1 cellular context compared by ENCODE assay signal in genomic region chr19:12648088-12648487, GRCh38.
TF ChIP-seq lines count a peak whose summit lies in the region.

No MANE protein-coding gene starts in this region.

TF ChIP-seq in K562, 482 proteins besides CTCF, POLR2A, EP300 and RAD21 (continues in another document):
- TF ChIP-seq ZNF707 (CRISPR knock-in tag; conservative IDR thresholded peaks at IDR 0.05), result no peak
- no peak for TF ChIP-seq POU5F1 (IDR thresholded peaks at IDR 0.05; ENCODE audit: borderline replicate concordance, low read depth, low read length, partially characterized antibody)
- no peak for TF ChIP-seq RAD51 (IDR thresholded peaks at IDR 0.05; ENCODE audit: borderline replicate concordance, low read depth)
- TF ChIP-seq BRF2 (IDR thresholded peaks at IDR 0.05; ENCODE audit: borderline replicate concordance, insufficient read depth, insufficient read length), result no peak
- no peak for TF ChIP-seq MTA2 (IDR thresholded peaks at IDR 0.05; ENCODE audit: low read depth)
- no peak for TF ChIP-seq ZNF140 (CRISPR knock-in tag; IDR thresholded peaks at IDR 0.05)
- peak; percentile 55 for TF ChIP-seq CTCFL (IDR thresholded peaks at IDR 0.05; ENCODE audit: borderline replicate concordance, insufficient read depth, low read depth, low read length, poor library complexity, severe bottlenecking)
- TF ChIP-seq ZNF263 (CRISPR knock-in tag; IDR thresholded peaks at IDR 0.05; ENCODE audit: borderline replicate concordance), result no peak
- no peak for TF ChIP-seq ETV6 (IDR thresholded peaks at IDR 0.05; ENCODE audit: borderline replicate concordance in 1 of 2, low read depth in 2 of 2, low read length in 1 of 2)
- no peak for TF ChIP-seq ETV6 (CRISPR knock-in tag; IDR thresholded peaks at IDR 0.05; ENCODE audit: borderline replicate concordance)
- TF ChIP-seq ETS1 (conservative IDR thresholded peaks at IDR 0.05; ENCODE audit: control insufficient read depth, low read depth, low read length), result no peak
- TF ChIP-seq NR2F6 (CRISPR knock-in tag; IDR thresholded peaks at IDR 0.05), result no peak
- no peak for TF ChIP-seq ZNF274 (IDR thresholded peaks at IDR 0.05; ENCODE audit: borderline replicate concordance, low read depth, low read length)
- no peak for TF ChIP-seq ZFP1 (CRISPR knock-in tag; IDR thresholded peaks at IDR 0.05)
- TF ChIP-seq L3MBTL2 (IDR thresholded peaks at IDR 0.05), result peak; percentile 12; the same call in 1 of the 2 replicates
- TF ChIP-seq ARID3A (IDR thresholded peaks at IDR 0.05; ENCODE audit: borderline replicate concordance, low read depth, low read length), result no peak
- no peak for TF ChIP-seq MAX (CRISPR knock-in tag; IDR thresholded peaks at IDR 0.05)
- TF ChIP-seq ARID4B (CRISPR knock-in tag; IDR thresholded peaks at IDR 0.05), result no peak
- peak in 1 of 2 experiments; percentile 57 for TF ChIP-seq E2F6 (IDR thresholded peaks at IDR 0.05; ENCODE audit: borderline replicate concordance in 1 of 2, extremely low read depth in 1 of 2, insufficient read depth in 1 of 2, insufficient read length in 1 of 2, low read depth in 1 of 2, low read length in 1 of 2, poor library complexity in 1 of 2, severe bottlenecking in 1 of 2)
- TF ChIP-seq HMBOX1 (IDR thresholded peaks at IDR 0.05), result no peak
- no peak for TF ChIP-seq GTF2F1 (IDR thresholded peaks at IDR 0.05; ENCODE audit: low read depth, low read length)
- no peak for TF ChIP-seq POLR2AphosphoS2 (IDR thresholded peaks at IDR 0.05; ENCODE audit: low read length)
- no peak for TF ChIP-seq ZNF655 (CRISPR knock-in tag; IDR thresholded peaks at IDR 0.05)
- no peak for TF ChIP-seq ZNF592 (IDR thresholded peaks at IDR 0.05)
- no peak for TF ChIP-seq CREB3L1 (IDR thresholded peaks at IDR 0.05; ENCODE audit: borderline replicate concordance, low read depth)
- no peak for TF ChIP-seq ZNF431 (CRISPR knock-in tag; IDR thresholded peaks at IDR 0.05)
- TF ChIP-seq ZBTB7A (IDR thresholded peaks at IDR 0.05; ENCODE audit: borderline replicate concordance, control insufficient read depth, low read depth, low read length), result peak; percentile 42; the same call in 1 of the 2 replicates
- TF ChIP-seq GTF2A2 (tag; IDR thresholded peaks at IDR 0.05), result no peak
- TF ChIP-seq CC2D1A (IDR thresholded peaks at IDR 0.05), result no peak
- TF ChIP-seq SUPT5H (IDR thresholded peaks at IDR 0.05), result no peak
- no peak for TF ChIP-seq E2F5 (CRISPR knock-in tag; IDR thresholded peaks at IDR 0.05)
- TF ChIP-seq ZNF764 (CRISPR knock-in tag; IDR thresholded peaks at IDR 0.05; ENCODE audit: low read depth), result no peak
- peak; percentile 29 for TF ChIP-seq CCNT2 (IDR thresholded peaks at IDR 0.05; ENCODE audit: borderline replicate concordance, extremely low read depth, insufficient read length, low read depth, low read length)
- TF ChIP-seq CEBPG (CRISPR knock-in tag; IDR thresholded peaks at IDR 0.05), result no peak
- TF ChIP-seq CEBPG (tag; conservative IDR thresholded peaks at IDR 0.05 in 1 of 2, IDR thresholded peaks at IDR 0.05 in 1 of 2), result no peak
- TF ChIP-seq PCBP1 (IDR thresholded peaks at IDR 0.05; ENCODE audit: low read depth, low read length, poor library complexity, severe bottlenecking), result no peak
- 0 out of 2 replicates have a peak, but pooled peaks have one; percentile 13 for TF ChIP-seq MBD2 (IDR thresholded peaks at IDR 0.05; ENCODE audit: borderline replicate concordance, low read depth)
